Comparison of ENCODE assay signal across 17 cellular contexts in genomic region chr12:109679716-109680520, GRCh38. TPM values are rescaled to one million over a fixed set of nuclear protein-coding genes. Genes with fewer than 3 reads are reported as not detected.
A peak's percentile ranks its signal among the peaks of the same experiment; 100 is the strongest.
DNase-seq lines count a peak whose midpoint lies in the region; ATAC-seq and TF ChIP-seq lines count a peak whose summit lies in the region.
"Had no signal": no experiment of that assay in that cellular context is flagged by ENCODE, and none has a peak within 500 bp of the region (broad histone marks: within the 10 kb centered on the region; RNA-seq: fewer than 3 reads in every experiment).

No MANE protein-coding gene starts in this region.

- H3K9ac ChIP-seq in endodermal cell (ENCODE audit: extremely low read depth, low read length, poor library complexity, severe bottlenecking) (no peak overlapping the region), mammary epithelial cell (ENCODE audit: insufficient read depth, low read length) (no peak overlapping the region)

- H3K4me1 Mint-ChIP-seq in endodermal cell: peaks cover 14% of the 10 kb centered on the region
- H3K4me1 Mint-ChIP-seq: activated naive CD8-positive, alpha-beta T cell treated with anti-CD3 and anti-CD28 coated beads, Interleukin-2, amount 50 U/mL, for 24 hours had no signal

- no peaks in the 10 kb centered on the region for H4K20me1 ChIP-seq in mammary epithelial cell (ENCODE audit: insufficient read depth, low read length)

- no peaks in the 10 kb centered on the region for H3K79me2 ChIP-seq in mammary epithelial cell (ENCODE audit: insufficient read depth, low read length)

- in situ Hi-C loops in mammary epithelial cell (cut with MboI; ENCODE audit: low sequenced_read_pairs in 2 of 2): no loop called here
- in situ Hi-C loops in gastrocnemius medialis (cut with MboI; ENCODE audit: low sequenced_read_pairs in 4 of 4): no loop called here

- no peaks in the 10 kb centered on the region for H3K9me3 Mint-ChIP-seq in endodermal cell
- H3K9me3 Mint-ChIP-seq: activated naive CD8-positive, alpha-beta T cell treated with anti-CD3 and anti-CD28 coated beads, Interleukin-2, amount 50 U/mL, for 24 hours; activated T-helper 1 cell treated with anti-CD3 and anti-CD28 coated beads, Interleukin-12 subunit alpha, Interleukin-12 subunit beta, Interleukin-2, Interleukin-4 antibody, amounts not matched to agents 30 ng/mL and 10 ng/mL and 1 ng/mL, durations not matched to agents 14 hours and 24 hours and 36 hours; natural killer cell treated with Interleukin-12 subunit alpha and Interleukin-12 subunit beta and Interleukin-15 and Interleukin-18, amount 100 ng/mL, for 72 hours had no signal

- DNase-seq in DMS53 (lab: John Stamatoyannopoulos, UW) (peak; percentile 56), NCI-H187 (lab: John Stamatoyannopoulos, UW) (peak; percentile 22 to 72), NCI-H526 treated with DMSO at 0.1 percent for 48 hours (lab: John Stamatoyannopoulos, UW) (peak; percentile 96), endodermal cell (peak; percentile 74), mammary epithelial cell (no peak), upper lobe of left lung (no peak), gastrocnemius medialis (no peak)
- DNase-seq: activated CD8-positive, alpha-beta T cell treated with anti-CD3 and anti-CD28 coated beads, Interleukin-2, amount 10 ng/mL, durations not matched to agents 7 days and 5 days; activated naive CD8-positive, alpha-beta T cell treated with anti-CD3 and anti-CD28 coated beads, Interleukin-2, amount 50 U/mL, for 24 hours; foreskin fibroblast; lower lobe of right lung had no signal

- no peak for TF ChIP-seq POLR2A in upper lobe of left lung (IDR thresholded peaks at IDR 0.05)
- TF ChIP-seq POLR2A in gastrocnemius medialis (IDR thresholded peaks at IDR 0.05): no peak

- no peak overlapping the region for H3K4me3 Mint-ChIP-seq in endodermal cell
- H3K4me3 Mint-ChIP-seq: activated CD8-positive, alpha-beta T cell treated with anti-CD3 and anti-CD28 coated beads, Interleukin-2, amount 10 ng/mL, durations not matched to agents 7 days and 5 days; activated naive CD8-positive, alpha-beta T cell treated with anti-CD3 and anti-CD28 coated beads, Interleukin-2, amount 50 U/mL, for 24 hours; activated T-helper 1 cell treated with anti-CD3 and anti-CD28 coated beads, Interleukin-12 subunit alpha, Interleukin-12 subunit beta, Interleukin-2, Interleukin-4 antibody, amounts not matched to agents 30 ng/mL and 10 ng/mL and 1 ng/mL, durations not matched to agents 14 hours and 24 hours and 36 hours; natural killer cell treated with Interleukin-12 subunit alpha and Interleukin-12 subunit beta and Interleukin-15 and Interleukin-18, amount 100 ng/mL, for 72 hours had no signal

- dilution Hi-C loops in mammary epithelial cell (cut with HindIII; ENCODE audit: low sequenced_read_pairs): loop anchor here (10.0 kb wide), 1 partner anchor 285 kb away; no protein-coding TSS in a partner anchor

- no TSS peak for BruUV-seq in mammary epithelial cell (replicated peaks; lab: Mats Ljungman, UMichigan)

- H3K4me2 ChIP-seq in mammary epithelial cell (ENCODE audit: insufficient read depth, low read depth, low read length): no peak overlapping the region

- no peak overlapping the region for H2AFZ ChIP-seq in mammary epithelial cell (ENCODE audit: low read depth, low read length)

- 64 to 71% methylated on average over 8 to 10 of the region's 10 CpGs for WGBS in endodermal cell (ENCODE audit: insufficient coverage in 1 of 2, insufficient read length in 1 of 2), 2 experiments
- WGBS in mammary epithelial cell (ENCODE audit: low coverage, missing lambda C conversion rate): 87% methylated on average over 7 of the region's 10 CpGs
- WGBS in upper lobe of left lung, 2 donors: 62 to 70% methylated on average over 10 of the region's 10 CpGs

- peaks cover 67% of the 10 kb centered on the region for H3K27me3 Mint-ChIP-seq in endodermal cell (ENCODE audit: insufficient read depth)

- no peaks in the 10 kb centered on the region for H3K36me3 ChIP-seq in endodermal cell (ENCODE audit: control insufficient read depth, insufficient read depth, low read length)
- no peaks in the 10 kb centered on the region for H3K36me3 ChIP-seq in mammary epithelial cell (ENCODE audit: insufficient read depth, low read length)
- no peaks in the 10 kb centered on the region for H3K36me3 ChIP-seq in upper lobe of left lung
- no peaks in the 10 kb centered on the region for H3K36me3 ChIP-seq in gastrocnemius medialis
- H3K36me3 ChIP-seq: lower lobe of right lung had no signal

- ATAC-seq in HG02938 (IDR thresholded peaks at IDR 0.05; ENCODE audit: unreplicated experiment) (no peak), upper lobe of left lung (ENCODE audit: low FRiP score in 2 of 2) (no peak), gastrocnemius medialis (no peak)
- ATAC-seq: activated CD8-positive, alpha-beta T cell treated with anti-CD3 and anti-CD28 coated beads, Interleukin-2, amount 10 ng/mL, durations not matched to agents 7 days and 5 days; activated naive CD8-positive, alpha-beta T cell treated with anti-CD3 and anti-CD28 coated beads, Interleukin-2, amount 50 U/mL, for 24 hours; K562; lower lobe of right lung; natural killer cell treated with Interleukin-12 subunit alpha and Interleukin-12 subunit beta and Interleukin-15 and Interleukin-18, amount 100 ng/mL, for 72 hours; Panc1 had no signal

- CTCF ChIA-PET in mammary epithelial cell (lab: Charles Lee; ENCODE audit: low non-redundant PET): interaction anchor here (0.6 kb wide), 1 partner anchor 793 kb away, joined by 3 read pairs; no protein-coding TSS in a partner anchor

- no peak overlapping the region for H3K27ac ChIP-seq in endodermal cell (ENCODE audit: low read depth, low read length)
- no peak overlapping the region for H3K27ac ChIP-seq in mammary epithelial cell (ENCODE audit: insufficient read depth, low read depth, low read length)
- no peak overlapping the region for H3K27ac ChIP-seq in upper lobe of left lung
- H3K27ac ChIP-seq in gastrocnemius medialis: no peak overlapping the region
- H3K27ac ChIP-seq: HL-60, lower lobe of right lung had no signal

- H3K36me3 Mint-ChIP-seq in endodermal cell (ENCODE audit: low read depth): no peaks in the 10 kb centered on the region
- H3K36me3 Mint-ChIP-seq: natural killer cell treated with Interleukin-12 subunit alpha and Interleukin-12 subunit beta and Interleukin-15 and Interleukin-18, amount 100 ng/mL, for 72 hours had no signal

- TF ChIP-seq CTCF in endodermal cell (conservative IDR thresholded peaks at IDR 0.05): no peak
- TF ChIP-seq CTCF in mammary epithelial cell (conservative IDR thresholded peaks at IDR 0.05 in 1 of 2, IDR thresholded peaks at IDR 0.05 in 1 of 2; ENCODE audit: extremely low read depth in 1 of 2, insufficient read depth in 1 of 2, low read depth in 1 of 2, low read length in 2 of 2): no peak
- TF ChIP-seq CTCF in upper lobe of left lung (IDR thresholded peaks at IDR 0.05): no peak
- TF ChIP-seq CTCF in gastrocnemius medialis (IDR thresholded peaks at IDR 0.05 in 4 of 5, conservative IDR thresholded peaks at IDR 0.05 in 1 of 5): no peak

- intact Hi-C loops in mammary epithelial cell (cut with micrococcal nuclease): no loop called here
- intact Hi-C loops in gastrocnemius medialis (cut with DNase I; ENCODE audit: low total_unique reads): no loop called here

- no peak overlapping the region for H3K4me3 ChIP-seq in endodermal cell (ENCODE audit: low read length)
- no peak overlapping the region for H3K4me3 ChIP-seq in mammary epithelial cell (replicated peaks in 1 of 3; ENCODE audit: insufficient read depth in 1 of 3, low read depth in 2 of 3, low read length in 3 of 3)
- no peak overlapping the region for H3K4me3 ChIP-seq in upper lobe of left lung
- H3K4me3 ChIP-seq in gastrocnemius medialis: no peak overlapping the region
- H3K4me3 ChIP-seq: K562, lower lobe of right lung had no signal

- no peaks in the 10 kb centered on the region for H3K9me3 ChIP-seq in endodermal cell (ENCODE audit: control insufficient read depth, low read length)
- no peaks in the 10 kb centered on the region for H3K9me3 ChIP-seq in mammary epithelial cell (replicated peaks; ENCODE audit: insufficient read depth, low read length)
- no peaks in the 10 kb centered on the region for H3K9me3 ChIP-seq in upper lobe of left lung
- H3K9me3 ChIP-seq in gastrocnemius medialis: no peaks in the 10 kb centered on the region
- H3K9me3 ChIP-seq: lower lobe of right lung had no signal

- no peak for TF ChIP-seq EP300 in upper lobe of left lung (IDR thresholded peaks at IDR 0.05)

- no peak overlapping the region for H3K27ac Mint-ChIP-seq in endodermal cell
- H3K27ac Mint-ChIP-seq: activated CD8-positive, alpha-beta T cell treated with anti-CD3 and anti-CD28 coated beads, Interleukin-2, amount 10 ng/mL, durations not matched to agents 7 days and 5 days; activated naive CD8-positive, alpha-beta T cell treated with anti-CD3 and anti-CD28 coated beads, Interleukin-2, amount 50 U/mL, for 24 hours; activated T-helper 1 cell treated with anti-CD3 and anti-CD28 coated beads, Interleukin-12 subunit alpha, Interleukin-12 subunit beta, Interleukin-2, Interleukin-4 antibody, amounts not matched to agents 30 ng/mL and 10 ng/mL and 1 ng/mL, durations not matched to agents 14 hours and 24 hours and 36 hours; natural killer cell treated with Interleukin-12 subunit alpha and Interleukin-12 subunit beta and Interleukin-15 and Interleukin-18, amount 100 ng/mL, for 72 hours had no signal

- H3K4me1 ChIP-seq in endodermal cell (ENCODE audit: control insufficient read depth, insufficient read depth, low read length) (peaks cover 20% of the 10 kb centered on the region), mammary epithelial cell (ENCODE audit: insufficient read depth, low read length) (no peaks in the 10 kb centered on the region), upper lobe of left lung (peaks cover 0 to 6% (median 0%) of the 10 kb centered on the region in 4 donors), gastrocnemius medialis (no peaks in the 10 kb centered on the region)
- H3K4me1 ChIP-seq: lower lobe of right lung had no signal

- H3K27me3 ChIP-seq in endodermal cell (ENCODE audit: control insufficient read depth, insufficient read depth, low read length, poor library complexity, severe bottlenecking) (no peaks in the 10 kb centered on the region), mammary epithelial cell (ENCODE audit: insufficient read depth, low read length) (no peaks in the 10 kb centered on the region), upper lobe of left lung (no peaks in the 10 kb centered on the region), gastrocnemius medialis (no peaks in the 10 kb centered on the region)

RNA-seq across cellular contexts. Expression of gene FAM222A, which starts 33.7 kb away (rescaled TPM):
- total RNA-seq in endodermal cell: 10 to 100 TPM; 21.6 to 24.4 TPM
- polyA plus RNA-seq in endodermal cell (2013, experiment 1 of 2): 8.7 TPM
- polyA plus RNA-seq in endodermal cell (2013, experiment 2 of 2): 8.7 TPM
- total RNA-seq in mammary epithelial cell: 1 to 10 TPM in 1 of 2 donors, under 1 TPM in 1; 0.50 to 1.3 TPM
- polyA plus RNA-seq in mammary epithelial cell: 0.71 TPM
- polyA minus RNA-seq in mammary epithelial cell: 2.1 TPM
- 1 to 10 TPM; 1.0 to 7.3 (median 3.7) TPM for total RNA-seq in upper lobe of left lung
- total RNA-seq in gastrocnemius medialis: 10 to 100 TPM in 2 of 4 donors, 1 to 10 TPM in 2; 7.0 to 24.3 (median 13.5) TPM

Comparison
In these comparisons a context has a peak if more than half of its experiments do, and no peak if none do; other contexts are left out.
1. DNase-seq: peak in DMS53 (single experiment), NCI-H187 (2 of 2), NCI-H526 treated with DMSO at 0.1 percent for 48 hours (single experiment) and endodermal cell (single experiment); none in mammary epithelial cell (single experiment), upper lobe of left lung (0 of 2) and gastrocnemius medialis (0 of 2).